Comparison of ENCODE assay signal across 8 cellular contexts in the genomic region with DNA sequence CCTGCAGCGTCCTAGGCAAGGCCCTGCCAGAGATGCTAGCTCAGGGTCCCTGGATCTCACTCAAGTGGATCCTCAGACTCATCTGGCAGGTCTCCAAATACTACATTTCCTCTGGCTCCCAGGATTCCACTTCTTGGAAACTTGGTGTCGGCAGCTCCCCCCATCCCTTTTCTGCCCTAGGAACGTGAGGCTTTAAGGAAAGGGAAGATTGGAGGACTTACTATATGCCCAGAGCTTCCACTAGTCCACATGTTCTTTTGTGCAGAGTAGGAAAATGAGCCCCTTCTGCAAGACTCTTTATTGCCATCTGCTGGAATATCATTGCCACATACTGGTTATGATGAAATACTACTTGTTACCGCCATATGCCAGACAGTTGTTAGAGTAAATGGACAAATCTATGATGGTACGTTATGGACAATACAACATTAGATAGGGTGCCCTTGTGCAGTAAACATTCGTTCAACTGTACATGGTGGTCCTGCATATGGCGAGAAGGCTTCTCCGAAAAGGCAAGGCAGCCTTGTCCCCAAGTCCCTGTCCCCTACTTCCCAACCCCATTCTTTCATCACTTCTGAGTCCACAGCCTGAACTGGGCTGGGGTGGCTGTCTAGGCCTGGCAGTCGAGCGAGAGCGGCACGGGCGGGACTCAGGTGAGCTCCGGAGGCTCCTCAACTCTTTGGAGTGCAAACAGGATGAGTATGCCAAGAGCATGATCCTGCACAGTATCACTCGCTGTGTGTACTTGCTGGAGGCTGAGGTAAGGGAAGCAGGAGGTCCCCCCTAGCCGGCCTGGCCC. TPM values are rescaled to one million over a fixed set of nuclear protein-coding genes. Genes with fewer than 3 reads are reported as not detected.
DNase-seq lines count a peak whose midpoint lies in the region; ATAC-seq and TF ChIP-seq lines count a peak whose summit lies in the region.

No MANE protein-coding gene starts in this region.

- no peaks in the 10 kb centered on the region for H3K9me3 Mint-ChIP-seq in activated T-helper 1 cell treated with anti-CD3 and anti-CD28 coated beads, Interleukin-12 subunit alpha, Interleukin-12 subunit beta, Interleukin-2, Interleukin-4 antibody, amounts not matched to agents 30 ng/mL and 10 ng/mL and 1 ng/mL, durations not matched to agents 14 hours and 24 hours and 36 hours
- peaks cover 1% of the 10 kb centered on the region for H3K9me3 Mint-ChIP-seq in glutamatergic neuron (ENCODE audit: unreplicated experiment)

- no peak for ATAC-seq in HG03025 (IDR thresholded peaks at IDR 0.05; ENCODE audit: low FRiP score, unreplicated experiment)

- H3K4me3 Mint-ChIP-seq in activated T-helper 1 cell treated with anti-CD3 and anti-CD28 coated beads, Interleukin-12 subunit alpha, Interleukin-12 subunit beta, Interleukin-2, Interleukin-4 antibody, amounts not matched to agents 30 ng/mL and 10 ng/mL and 1 ng/mL, durations not matched to agents 14 hours and 24 hours and 36 hours: no peak overlapping the region
- H3K4me3 Mint-ChIP-seq in glutamatergic neuron (ENCODE audit: unreplicated experiment): peak overlapping the region; percentile 17

- H3K27ac Mint-ChIP-seq in activated T-helper 1 cell treated with anti-CD3 and anti-CD28 coated beads, Interleukin-12 subunit alpha, Interleukin-12 subunit beta, Interleukin-2, Interleukin-4 antibody, amounts not matched to agents 30 ng/mL and 10 ng/mL and 1 ng/mL, durations not matched to agents 14 hours and 24 hours and 36 hours: peak overlapping the region; percentile 66
- peak overlapping the region; percentile 73 for H3K27ac Mint-ChIP-seq in glutamatergic neuron (ENCODE audit: unreplicated experiment)

- intact Hi-C loops in activated T-helper 1 cell treated with anti-CD3 and anti-CD28 coated beads, Interleukin-12 subunit alpha, Interleukin-12 subunit beta, Interleukin-2, Interleukin-4 antibody, amounts not matched to agents 30 ng/mL and 10 ng/mL and 1 ng/mL, durations not matched to agents 14 hours and 24 hours and 36 hours (cut with micrococcal nuclease): loop anchor here (1.0 to 5.0 kb wide), 5 partner anchors 135 to 443 kb away; a partner anchor contains a TSS

- no peaks in the 10 kb centered on the region for H3K27me3 Mint-ChIP-seq in activated T-helper 1 cell treated with anti-CD3 and anti-CD28 coated beads, Interleukin-12 subunit alpha, Interleukin-12 subunit beta, Interleukin-2, Interleukin-4 antibody, amounts not matched to agents 30 ng/mL and 10 ng/mL and 1 ng/mL, durations not matched to agents 14 hours and 24 hours and 36 hours (ENCODE audit: insufficient read depth)
- H3K27me3 Mint-ChIP-seq in glutamatergic neuron (ENCODE audit: unreplicated experiment): peaks cover 2% of the 10 kb centered on the region

- H3K4me1 Mint-ChIP-seq in activated T-helper 1 cell treated with anti-CD3 and anti-CD28 coated beads, Interleukin-12 subunit alpha, Interleukin-12 subunit beta, Interleukin-2, Interleukin-4 antibody, amounts not matched to agents 30 ng/mL and 10 ng/mL and 1 ng/mL, durations not matched to agents 14 hours and 24 hours and 36 hours (ENCODE audit: low read depth): peaks cover 32% of the 10 kb centered on the region
- H3K4me1 Mint-ChIP-seq in glutamatergic neuron (ENCODE audit: low read depth, unreplicated experiment): peaks cover 18% of the 10 kb centered on the region

- peak; percentile 65 for TF ChIP-seq CTCF in glutamatergic neuron (IDR thresholded peaks at IDR 0.05; ENCODE audit: partially characterized antibody, unreplicated experiment)
- TF ChIP-seq CTCF in retinal pigment epithelial cell (conservative IDR thresholded peaks at IDR 0.05; ENCODE audit: low read depth, low read length): peak; percentile 83

- DNase-seq in DMS114 treated with DMSO at 0.1 percent for 48 hours (lab: John Stamatoyannopoulos, UW; ENCODE audit: unreplicated experiment): peak; percentile 94
- peak; percentile 78 for DNase-seq in HT-29 (ENCODE audit: low spot score)
- DNase-seq in NCI-H524 treated with DMSO at 0.1 percent for 48 hours (lab: John Stamatoyannopoulos, UW): peak; percentile 71
- no peak for DNase-seq in activated T-helper 1 cell treated with anti-CD3 and anti-CD28 coated beads, Interleukin-12 subunit alpha, Interleukin-12 subunit beta, Interleukin-2, Interleukin-4 antibody, amounts not matched to agents 30 ng/mL and 10 ng/mL and 1 ng/mL, durations not matched to agents 14 hours and 24 hours and 36 hours (ENCODE audit: low spot score)
- DNase-seq in glutamatergic neuron: no peak
- DNase-seq in retinal pigment epithelial cell (ENCODE audit: low read depth): peak; percentile 46
- DNase-seq in NK-92 (lab: John Stamatoyannopoulos, UW; ENCODE audit: unreplicated experiment): no peak

- H3K4me3 ChIP-seq in retinal pigment epithelial cell (ENCODE audit: low read length): no peak overlapping the region

- no peaks in the 10 kb centered on the region for H3K36me3 Mint-ChIP-seq in activated T-helper 1 cell treated with anti-CD3 and anti-CD28 coated beads, Interleukin-12 subunit alpha, Interleukin-12 subunit beta, Interleukin-2, Interleukin-4 antibody, amounts not matched to agents 30 ng/mL and 10 ng/mL and 1 ng/mL, durations not matched to agents 14 hours and 24 hours and 36 hours (ENCODE audit: low read depth)
- no peaks in the 10 kb centered on the region for H3K36me3 Mint-ChIP-seq in glutamatergic neuron (ENCODE audit: unreplicated experiment)

RNA-seq across cellular contexts. Expression of a gene that starts 0.8 kb away (rescaled TPM):
- not detected in 2 replicates for total RNA-seq in HT-29 (2014; rRNA removed; shearing (Covaris generic))
- total RNA-seq in activated T-helper 1 cell treated with anti-CD3 and anti-CD28 coated beads, Interleukin-12 subunit alpha, Interleukin-12 subunit beta, Interleukin-2, Interleukin-4 antibody, amounts not matched to agents 30 ng/mL and 10 ng/mL and 1 ng/mL, durations not matched to agents 14 hours and 24 hours and 36 hours: 0.24 and 0.41 TPM in 2 replicates
- total RNA-seq in glutamatergic neuron (ENCODE audit: unreplicated experiment): 2.6 TPM

RNA-seq across cellular contexts. Expression of a gene that starts 38.8 kb away (rescaled TPM):
- not detected in 2 replicates for total RNA-seq in HT-29 (2014; rRNA removed; shearing (Covaris generic))
- not detected in 2 replicates for total RNA-seq in activated T-helper 1 cell treated with anti-CD3 and anti-CD28 coated beads, Interleukin-12 subunit alpha, Interleukin-12 subunit beta, Interleukin-2, Interleukin-4 antibody, amounts not matched to agents 30 ng/mL and 10 ng/mL and 1 ng/mL, durations not matched to agents 14 hours and 24 hours and 36 hours
- total RNA-seq in glutamatergic neuron (ENCODE audit: unreplicated experiment): not detected

RNA-seq across cellular contexts. Expression of a gene that starts 43.2 kb away (rescaled TPM):
- not detected in 2 replicates for total RNA-seq in HT-29 (2014; rRNA removed; shearing (Covaris generic))
- total RNA-seq in activated T-helper 1 cell treated with anti-CD3 and anti-CD28 coated beads, Interleukin-12 subunit alpha, Interleukin-12 subunit beta, Interleukin-2, Interleukin-4 antibody, amounts not matched to agents 30 ng/mL and 10 ng/mL and 1 ng/mL, durations not matched to agents 14 hours and 24 hours and 36 hours: not detected in 2 replicates
- not detected for total RNA-seq in glutamatergic neuron (ENCODE audit: unreplicated experiment)

RNA-seq across cellular contexts. Expression of a gene that starts 48.9 kb away (rescaled TPM):
- 6.6 and 7.7 TPM in 2 replicates for total RNA-seq in HT-29 (2014; rRNA removed; shearing (Covaris generic))
- total RNA-seq in activated T-helper 1 cell treated with anti-CD3 and anti-CD28 coated beads, Interleukin-12 subunit alpha, Interleukin-12 subunit beta, Interleukin-2, Interleukin-4 antibody, amounts not matched to agents 30 ng/mL and 10 ng/mL and 1 ng/mL, durations not matched to agents 14 hours and 24 hours and 36 hours: 60.9 and 62.4 TPM in 2 replicates
- total RNA-seq in glutamatergic neuron (ENCODE audit: unreplicated experiment): 10.6 TPM

RNA-seq across cellular contexts. Expression of a gene that starts 59.5 kb away (rescaled TPM):
- total RNA-seq in HT-29 (2014; rRNA removed; shearing (Covaris generic)): not detected in 2 replicates
- not detected in 2 replicates for total RNA-seq in activated T-helper 1 cell treated with anti-CD3 and anti-CD28 coated beads, Interleukin-12 subunit alpha, Interleukin-12 subunit beta, Interleukin-2, Interleukin-4 antibody, amounts not matched to agents 30 ng/mL and 10 ng/mL and 1 ng/mL, durations not matched to agents 14 hours and 24 hours and 36 hours
- total RNA-seq in glutamatergic neuron (ENCODE audit: unreplicated experiment): not detected

Comparison
In these comparisons a context has a peak if more than half of its experiments do, and no peak if none do; other contexts are left out.
1. DNase-seq: peak in DMS114 treated with DMSO at 0.1 percent for 48 hours (single experiment), HT-29 (single experiment), NCI-H524 treated with DMSO at 0.1 percent for 48 hours (single experiment) and retinal pigment epithelial cell (single experiment); none in activated T-helper 1 cell treated with anti-CD3 and anti-CD28 coated beads, Interleukin-12 subunit alpha, Interleukin-12 subunit beta, Interleukin-2, Interleukin-4 antibody, amounts not matched to agents 30 ng/mL and 10 ng/mL and 1 ng/mL, durations not matched to agents 14 hours and 24 hours and 36 hours (single experiment), glutamatergic neuron (single experiment) and NK-92 (single experiment).